In the genomic region with DNA sequence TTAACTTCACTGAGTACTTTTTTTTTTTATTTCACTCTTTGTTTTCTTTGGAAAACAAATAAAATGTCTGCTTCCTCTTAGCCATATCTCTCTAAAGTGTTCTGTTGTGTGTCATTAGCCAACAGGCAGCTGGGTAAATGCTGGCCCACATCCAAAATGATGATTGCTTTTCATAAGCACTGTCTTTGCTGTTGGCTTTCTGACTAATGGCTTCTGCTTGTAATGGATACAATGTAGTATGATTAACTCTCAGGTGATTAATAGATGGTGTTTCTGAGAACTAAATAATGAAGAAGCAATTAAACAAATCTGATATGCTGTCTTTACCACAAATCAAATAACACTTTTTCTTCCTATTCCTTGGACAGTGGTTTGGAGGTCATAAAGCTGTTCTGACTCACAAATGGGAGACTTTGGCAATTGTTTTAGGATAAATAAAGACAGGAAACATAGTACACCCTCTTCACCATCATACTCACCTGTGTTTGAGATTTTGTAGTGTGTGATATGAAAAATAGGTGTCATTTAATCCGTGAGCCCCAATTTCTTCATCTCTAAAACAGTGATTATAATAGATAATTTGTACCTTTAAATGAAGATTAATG, we compare ENCODE assay signal across 13 cellular contexts.
DNase-seq lines count a peak whose midpoint lies in the region; ATAC-seq lines count a peak whose summit lies in the region.
"Had no signal": no experiment of that assay in that cellular context is flagged by ENCODE, and none has a peak within 500 bp of the region (broad histone marks: within the 10 kb centered on the region; RNA-seq: fewer than 3 reads in every experiment).

No MANE protein-coding gene starts in this region.

- ATAC-seq in GM21423 (IDR thresholded peaks at IDR 0.05; ENCODE audit: unreplicated experiment), result no peak
- no peak for ATAC-seq in GM18870 (IDR thresholded peaks at IDR 0.05; ENCODE audit: unreplicated experiment)
- ATAC-seq: activated T-cell treated with anti-CD3 and anti-CD28 coated beads, Interleukin-2, amount 50 U/mL, for 4 hours; gastroesophageal sphincter; stimulated activated memory B cell treated with anti-CD40 and anti-IgM and Interleukin-4, amounts not matched to agents 10 μg/mL and 1 μg/mL and 100 μg/mL, for 72 hours had no signal

- DNase-seq in NCI-H2171 treated with DMSO at 0.1 percent for 48 hours (lab: John Stamatoyannopoulos, UW), result peak; percentile 21
- no peak for DNase-seq in NCI-H2171 (lab: John Stamatoyannopoulos, UW)
- DNase-seq in NCI-H510A treated with DMSO at 0.1 percent for 48 hours (lab: John Stamatoyannopoulos, UW), result peak; percentile 91
- peak; percentile 45 for DNase-seq in epidermal melanocyte (ENCODE audit: insufficient read length, low spot score)
- peak; percentile 52 for DNase-seq in stromal cell of bone marrow (ENCODE audit: low read depth)
- no peak for DNase-seq in stimulated activated CD4-positive, alpha-beta T cell treated with anti-CD3 and anti-CD28 coated beads, Interleukin-2, amount 100 ng/mL, for 48 hours
- DNase-seq: 8988T; activated T-cell treated with anti-CD3 and anti-CD28 coated beads, Interleukin-2, amount 50 U/mL, for 4 hours; nucleus accumbens had no signal

Comparison
In these comparisons a context has a peak if more than half of its experiments do, and no peak if none do; other contexts are left out.
1. DNase-seq: peak in NCI-H2171 treated with DMSO at 0.1 percent for 48 hours (single experiment), NCI-H510A treated with DMSO at 0.1 percent for 48 hours (single experiment), epidermal melanocyte (single experiment) and stromal cell of bone marrow (single experiment); none in NCI-H2171 (single experiment) and stimulated activated CD4-positive, alpha-beta T cell treated with anti-CD3 and anti-CD28 coated beads, Interleukin-2, amount 100 ng/mL, for 48 hours (0 of 2).